In genomic region chr3:80705290-80705689, GRCh38 we compare ENCODE assay signal across 23 cellular contexts.
"Had no signal": no experiment of that assay in that cellular context is flagged by ENCODE, and none has a peak within 500 bp of the region (broad histone marks: within the 10 kb centered on the region; RNA-seq: fewer than 3 reads in every experiment).

No MANE protein-coding gene starts in this region.

- H3K4me1 ChIP-seq: neural progenitor cell, parathyroid adenoma, psoas muscle, right lobe of liver, sigmoid colon, stomach, tibial artery, transverse colon, upper lobe of right lung, uterus had no signal

- H3K4me2 ChIP-seq: neural progenitor cell had no signal

- H3K9me3 ChIP-seq: ovary, right lobe of liver, thoracic aorta, tibial artery, upper lobe of right lung, uterus had no signal

- DNase-seq: natural killer cell; occipital lobe; ovary; psoas muscle; sigmoid colon; small intestine; stimulated activated CD4-positive, alpha-beta T cell treated with anti-CD3 and anti-CD28 coated beads, Interleukin-15, amount 100 ng/mL, for 24 hours; stimulated activated CD4-positive, alpha-beta T cell treated with anti-CD3 and anti-CD28 coated beads, Interleukin-2, amount 100 ng/mL, for 24 hours; stimulated activated CD4-positive, alpha-beta T cell treated with anti-CD3 and anti-CD28 coated beads, Interleukin-2, amount 100 ng/mL, for 48 hours; stimulated activated CD4-positive, alpha-beta T cell treated with anti-CD3 and anti-CD28 coated beads, Interleukin-4, amount 100 ng/mL, for 24 hours; stimulated activated naive B cell treated with anti-CD40 and anti-IgM and Interleukin-4, amounts not matched to agents 10 μg/mL and 1 μg/mL and 100 μg/mL, for 72 hours; stimulated activated naive CD4-positive, alpha-beta T cell treated with Interleukin-2 at 50 U/mL for 16 hours; stomach; tibial artery; transverse colon; upper lobe of right lung; uterus had no signal

- H3K9ac ChIP-seq: neural progenitor cell, parathyroid adenoma had no signal

- H3K27ac ChIP-seq: neural progenitor cell, ovary, parathyroid adenoma, psoas muscle, right lobe of liver, sigmoid colon, stomach, thoracic aorta, tibial artery, transverse colon, upper lobe of right lung, uterus had no signal

- H3K79me2 ChIP-seq: parathyroid adenoma had no signal

- FAIRE-seq: small intestine had no signal

- H3K27me3 ChIP-seq: neural progenitor cell, ovary, right lobe of liver, sigmoid colon, stomach, tibial artery, transverse colon, upper lobe of right lung, uterus had no signal

- H2AFZ ChIP-seq: neural progenitor cell, parathyroid adenoma had no signal

- H3K36me3 ChIP-seq: neural progenitor cell, ovary, right lobe of liver, sigmoid colon, stomach, thoracic aorta, tibial artery, transverse colon, upper lobe of right lung, uterus had no signal

- H3K4me3 ChIP-seq: neural progenitor cell, ovary, psoas muscle, right lobe of liver, sigmoid colon, stomach, thoracic aorta, tibial artery, transverse colon, upper lobe of right lung, uterus had no signal

- ATAC-seq: natural killer cell; psoas muscle; right cardiac atrium; right lobe of liver; stimulated activated effector memory CD8-positive, alpha-beta T cell treated with anti-CD3 and anti-CD28 coated beads, Interleukin-12 subunit alpha, Interleukin-12 subunit beta, amount 100 ng/mL, for 72 hours; stimulated activated naive B cell treated with anti-CD40 and anti-IgM and Interleukin-4, amounts not matched to agents 10 μg/mL and 1 μg/mL and 100 μg/mL, for 72 hours; upper lobe of right lung had no signal
